Comparison of ENCODE assay signal across 32 cellular contexts in genomic region chr6:127567476-127567875, GRCh38. TPM values are rescaled to one million over a fixed set of nuclear protein-coding genes. Genes with fewer than 3 reads are reported as not detected.
"Had no signal": no experiment of that assay in that cellular context is flagged by ENCODE, and none has a peak within 500 bp of the region (broad histone marks: within the 10 kb centered on the region; RNA-seq: fewer than 3 reads in every experiment).

No MANE protein-coding gene starts in this region.

- FAIRE-seq: endometrium, kidney had no signal

- H3K4me3 ChIP-seq: colonic mucosa, esophagus squamous epithelium, gastrocnemius medialis, heart right ventricle, left lung, lower lobe of right lung, mucosa of descending colon had no signal

- H3K4me1 ChIP-seq: colonic mucosa, esophagus squamous epithelium, gastrocnemius medialis, left lung, lower lobe of right lung had no signal

- H3K36me3 ChIP-seq: colonic mucosa, esophagus squamous epithelium, gastrocnemius medialis, heart right ventricle, left lung, lower lobe of right lung had no signal

- H3K27me3 ChIP-seq: colonic mucosa, esophagus squamous epithelium, gastrocnemius medialis, heart right ventricle, left lung had no signal

- H3K27ac ChIP-seq: colonic mucosa, epithelial cell of prostate, esophagus squamous epithelium, gastrocnemius medialis, heart right ventricle, left lung, lower lobe of right lung had no signal

- H3K9me3 ChIP-seq: colonic mucosa, esophagus squamous epithelium, gastrocnemius medialis, heart right ventricle, left lung, lower lobe of right lung, mucosa of descending colon had no signal

- ATAC-seq: effector memory CD8-positive, alpha-beta T cell; esophagus mucosa; gastrocnemius medialis; heart right ventricle; left cardiac atrium; left lung; left ventricle myocardium superior; lower lobe of right lung; mucosa of descending colon had no signal

- DNase-seq: colonic mucosa; cortex of kidney; effector CD8-positive, alpha-beta T cell; effector memory CD8-positive, alpha-beta T cell; endodermal cell; erythroblast; esophagus squamous epithelium; foreskin fibroblast; foreskin melanocyte; gastrocnemius medialis; glutamatergic neuron; head of caudate nucleus; heart right ventricle; hypothalamus; immature natural killer cell; islet precursor cell; kidney; kidney glomerular epithelial cell; left cardiac atrium; left lung; left ventricle myocardium superior; lower lobe of right lung; mesenchymal stem cell; mucosa of descending colon; naive B cell had no signal

RNA-seq across cellular contexts. Expression of gene C6orf58, which starts 9.5 kb away (rescaled TPM):
- total RNA-seq: colonic mucosa, endodermal cell, esophagus mucosa, gastrocnemius medialis, glomerular endothelial cell, heart right ventricle, kidney, left cardiac atrium, left lung, left ventricle myocardium superior, lower leg skin, lower lobe of right lung, lung microvascular endothelial cell, mesenteric fat pad, mucosa of descending colon had no signal
- polyA plus RNA-seq: heart right ventricle, immature natural killer cell had no signal
